ENCODE assay signal across 23 cellular contexts in genomic region chr1:22828151-22828817, GRCh38.
DNase-seq lines count a peak whose midpoint lies in the region; ATAC-seq, FAIRE-seq and TF ChIP-seq lines count a peak whose summit lies in the region.
"Had no signal": no experiment of that assay in that cellular context is flagged by ENCODE, and none has a peak within 500 bp of the region (broad histone marks: within the 10 kb centered on the region; RNA-seq: fewer than 3 reads in every experiment).

No MANE protein-coding gene starts in this region.

- TF ChIP-seq EP300 in H1 (IDR thresholded peaks at IDR 0.05; ENCODE audit: borderline replicate concordance in 1 of 2, low read depth in 2 of 2, low read length in 2 of 2), result no peak
- no peak for TF ChIP-seq EP300 in neural cell (conservative IDR thresholded peaks at IDR 0.05; ENCODE audit: poor library complexity, severe bottlenecking)

- H3K9me2 ChIP-seq in Karpas-422 (replicated peaks; ENCODE audit: insufficient read depth, low read length) (no peaks in the 10 kb centered on the region), neural cell (ENCODE audit: insufficient read depth, low read length) (no peaks in the 10 kb centered on the region)

- no peak overlapping the region for H2BK120ac ChIP-seq in H1 (replicated peaks; ENCODE audit: low read depth, low read length)

- H3K36me3 Mint-ChIP-seq in stimulated activated memory B cell treated with anti-CD40 and anti-IgM and Interleukin-4, amounts not matched to agents 10 μg/mL and 1 μg/mL and 100 μg/mL, for 72 hours, result no peaks in the 10 kb centered on the region
- H3K36me3 Mint-ChIP-seq: activated naive CD8-positive, alpha-beta T cell; stimulated activated naive B cell treated with anti-CD40 and anti-IgM and Interleukin-4, amounts not matched to agents 10 μg/mL and 1 μg/mL and 100 μg/mL, for 72 hours had no signal

- intact Hi-C loops in left lung (cut with DNase I), result no loop called here

- H2AK5ac ChIP-seq in H1 (ENCODE audit: low read depth, low read length), result no peak overlapping the region

- H3K4me3 ChIP-seq in Karpas-422 (ENCODE audit: low read length) (no peak overlapping the region), H1 (ENCODE audit: extremely low read depth in 1 of 4, insufficient read depth in 2 of 4, low read depth in 3 of 4, low read length in 4 of 4) (no peak overlapping the region), neural cell (ENCODE audit: low read length) (no peak overlapping the region), left lung (no peak overlapping the region)
- H3K4me3 ChIP-seq: GM12878, lower lobe of right lung had no signal

- H4K91ac ChIP-seq in H1 (replicated peaks; ENCODE audit: insufficient read length, low read length), result peak overlapping the region; percentile 35

- no peak overlapping the region for H2BK5ac ChIP-seq in H1 (ENCODE audit: low read depth, low read length)

- TF ChIP-seq CTCF in C4-2B (conservative IDR thresholded peaks at IDR 0.05) (no peak), H1 (IDR thresholded peaks at IDR 0.05; ENCODE audit: control extremely low read depth in 1 of 3, insufficient read depth in 1 of 3, low read depth in 1 of 3, low read length in 3 of 3) (no peak), neural cell (IDR thresholded peaks at IDR 0.05; ENCODE audit: poor library complexity, severe bottlenecking) (no peak), left lung (IDR thresholded peaks at IDR 0.05) (no peak)

- no peaks in the 10 kb centered on the region for H3K23me2 ChIP-seq in H1 (ENCODE audit: low read depth, low read length)

- no peak overlapping the region; the same call in 1 of the 2 replicates for H2BK20ac ChIP-seq in H1 (ENCODE audit: low read length)

- H2BK12ac ChIP-seq in H1 (ENCODE audit: low read depth, low read length), result no peak overlapping the region

- H3K36me3 ChIP-seq in Karpas-422 (ENCODE audit: insufficient read depth, low read length) (no peaks in the 10 kb centered on the region), H1 (ENCODE audit: control insufficient read depth in 2 of 4, insufficient read depth in 4 of 4, low read length in 3 of 4) (no peaks in the 10 kb centered on the region), neural cell (ENCODE audit: insufficient read depth, low read length) (no peaks in the 10 kb centered on the region), left lung (no peaks in the 10 kb centered on the region)
- H3K36me3 ChIP-seq: lower lobe of right lung, neutrophil had no signal

- POLR2A ChIA-PET in H1 (lab: Charles Lee; ENCODE audit: partially characterized antibody), result no interaction called here

- H3K4me3 Mint-ChIP-seq in stimulated activated memory B cell treated with anti-CD40 and anti-IgM and Interleukin-4, amounts not matched to agents 10 μg/mL and 1 μg/mL and 100 μg/mL, for 72 hours, result no peak overlapping the region
- H3K4me3 Mint-ChIP-seq: activated naive CD8-positive, alpha-beta T cell; stimulated activated naive B cell treated with anti-CD40 and anti-IgM and Interleukin-4, amounts not matched to agents 10 μg/mL and 1 μg/mL and 100 μg/mL, for 72 hours had no signal

- no peak overlapping the region for H3K56ac ChIP-seq in H1 (replicated peaks; ENCODE audit: insufficient read length, low read depth, low read length)

- H4K20me1 ChIP-seq in Karpas-422 (ENCODE audit: insufficient read depth, low read depth, low read length), result no peaks in the 10 kb centered on the region
- peaks cover 0 to 2% of the 10 kb centered on the region in 2 experiments for H4K20me1 ChIP-seq in H1 (replicated peaks in 1 of 2; ENCODE audit: control insufficient read depth in 1 of 2, insufficient read depth in 2 of 2, low read length in 2 of 2)
- H4K20me1 ChIP-seq in neural cell (ENCODE audit: insufficient read depth), result no peaks in the 10 kb centered on the region

- H3K9me3 Mint-ChIP-seq in stimulated activated memory B cell treated with anti-CD40 and anti-IgM and Interleukin-4, amounts not matched to agents 10 μg/mL and 1 μg/mL and 100 μg/mL, for 72 hours, result no peaks in the 10 kb centered on the region
- H3K9me3 Mint-ChIP-seq: stimulated activated naive B cell treated with anti-CD40 and anti-IgM and Interleukin-4, amounts not matched to agents 10 μg/mL and 1 μg/mL and 100 μg/mL, for 72 hours had no signal

- no peak overlapping the region for H3K18ac ChIP-seq in H1 (ENCODE audit: extremely low read depth, low read length)

- H3K27ac Mint-ChIP-seq in stimulated activated memory B cell treated with anti-CD40 and anti-IgM and Interleukin-4, amounts not matched to agents 10 μg/mL and 1 μg/mL and 100 μg/mL, for 72 hours, result no peak overlapping the region
- H3K27ac Mint-ChIP-seq: activated naive CD8-positive, alpha-beta T cell; stimulated activated naive B cell treated with anti-CD40 and anti-IgM and Interleukin-4, amounts not matched to agents 10 μg/mL and 1 μg/mL and 100 μg/mL, for 72 hours had no signal

- H3K9me3 ChIP-seq in Karpas-422 (ENCODE audit: low read length) (no peaks in the 10 kb centered on the region), H1 (ENCODE audit: insufficient read depth in 2 of 2, low read depth in 1 of 2, low read length in 1 of 2) (no peaks in the 10 kb centered on the region), neural cell (ENCODE audit: low read length) (no peaks in the 10 kb centered on the region), left lung (no peaks in the 10 kb centered on the region)
- H3K9me3 ChIP-seq: lower lobe of right lung, neutrophil had no signal

- no peak for TF ChIP-seq POLR2A in H1 (IDR thresholded peaks at IDR 0.05; ENCODE audit: control extremely low read depth in 1 of 2, low read depth in 2 of 2, low read length in 2 of 2)

- H3K14ac ChIP-seq in H1 (ENCODE audit: insufficient read length), result no peak overlapping the region

- H4K8ac ChIP-seq in H1 (ENCODE audit: extremely low read depth, insufficient read depth, low read length), result no peak overlapping the region

- CTCF ChIA-PET in H1 (lab: Charles Lee; ENCODE audit: partially characterized antibody), result interaction anchor here (0.8 to 1.6 kb wide), 4 partner anchors 21 to 57 kb away, joined by 3 to 11 read pairs (median 3); no protein-coding TSS in a partner anchor

- H3K27me3 ChIP-seq in Karpas-422 (ENCODE audit: low read length) (no peaks in the 10 kb centered on the region), H1 (replicated peaks in 1 of 4; ENCODE audit: control insufficient read depth in 3 of 4, extremely low read depth in 1 of 4, insufficient read depth in 3 of 4, low read length in 3 of 4) (no peaks in the 10 kb centered on the region), neural cell (ENCODE audit: insufficient read depth, low read depth, low read length) (no peaks in the 10 kb centered on the region), left lung (peaks cover 0 to 7% of the 10 kb centered on the region in 2 donors)
- H3K27me3 ChIP-seq: foreskin keratinocyte, neutrophil had no signal

- WGBS in H1 (ENCODE audit: extremely low coverage in 1 of 2, insufficient coverage in 1 of 2, insufficient read length in 1 of 2, insufficient replicate concordance in 2 of 2, low coverage in 1 of 2, low lambda C conversion rate in 2 of 2, missing lambda C conversion rate in 1 of 2), 2 experiments, result 84% methylated on average over 9 of the region's 11 CpGs; no CpG with 5 or more reads in 1 of the 2 experiments

- peaks cover 25% of the 10 kb centered on the region for H3K27me3 Mint-ChIP-seq in stimulated activated memory B cell treated with anti-CD40 and anti-IgM and Interleukin-4, amounts not matched to agents 10 μg/mL and 1 μg/mL and 100 μg/mL, for 72 hours

- peak overlapping the region; percentile 94 for H3K27ac ChIP-seq in C4-2B
- no peak overlapping the region for H3K27ac ChIP-seq in Karpas-422 (ENCODE audit: low read length)
- H3K27ac ChIP-seq in H1 (ENCODE audit: low read depth, low read length), result no peak overlapping the region
- peak overlapping the region; percentile 29 for H3K27ac ChIP-seq in neural cell (ENCODE audit: low read length)
- no peak overlapping the region for H3K27ac ChIP-seq in left lung
- H3K27ac ChIP-seq: foreskin keratinocyte, lower lobe of right lung, neutrophil had no signal

- no peaks in the 10 kb centered on the region for H3K4me1 Mint-ChIP-seq in stimulated activated memory B cell treated with anti-CD40 and anti-IgM and Interleukin-4, amounts not matched to agents 10 μg/mL and 1 μg/mL and 100 μg/mL, for 72 hours
- H3K4me1 Mint-ChIP-seq: stimulated activated naive B cell treated with anti-CD40 and anti-IgM and Interleukin-4, amounts not matched to agents 10 μg/mL and 1 μg/mL and 100 μg/mL, for 72 hours had no signal

- no peak for DNase-seq in Karpas-422
- no peak for DNase-seq in H1 (ENCODE audit: low read depth in 1 of 2, low spot score in 2 of 2)
- no peak for DNase-seq in A172 (ENCODE audit: low spot score)
- no peak for DNase-seq in left lung
- DNase-seq: activated CD4-positive, alpha-beta T cell treated with anti-CD3 and anti-CD28 coated beads, Interleukin-2, amount 50 U/mL, for 48 hours; activated CD8-positive, alpha-beta memory T cell treated with anti-CD3 and anti-CD28 coated beads, Interleukin-2, amount 50 U/mL, for 4 hours; COR-L47; DMS79 treated with DMSO at 0.1 percent for 48 hours; effector CD4-positive, alpha-beta T cell; lower lobe of right lung; NCI-H1092; NCI-H187; NCI-H526 treated with DMSO at 0.1 percent for 48 hours; small intestine; stimulated activated naive B cell treated with anti-CD40 and anti-IgM and Interleukin-4, amounts not matched to agents 10 μg/mL and 1 μg/mL and 100 μg/mL, for 72 hours had no signal

- H3K79me2 ChIP-seq in Karpas-422 (ENCODE audit: low read length) (no peaks in the 10 kb centered on the region), H1 (ENCODE audit: control insufficient read depth in 1 of 2, insufficient read depth in 2 of 2, low read length in 2 of 2) (no peaks in the 10 kb centered on the region), neural cell (replicated peaks; ENCODE audit: insufficient read depth, low read length) (no peaks in the 10 kb centered on the region)

- H2AFZ ChIP-seq in Karpas-422 (ENCODE audit: low read length) (no peak overlapping the region), H1 (ENCODE audit: low read length) (no peak overlapping the region), neural cell (ENCODE audit: low read depth, low read length) (no peak overlapping the region)

- H3K9ac ChIP-seq in Karpas-422 (ENCODE audit: low read length) (peak overlapping the region; percentile 41; the same call in 1 of the 2 replicates), H1 (replicated peaks in 1 of 4; ENCODE audit: extremely low read depth in 1 of 4, low read depth in 3 of 4, low read length in 3 of 4) (no peak overlapping the region), neural cell (ENCODE audit: low read length) (peak overlapping the region; percentile 40)

- no peak for FAIRE-seq in H1 (lab: Jason Lieb, UNC)
- FAIRE-seq: GM12878, small intestine had no signal

- ATAC-seq in stimulated activated memory B cell treated with anti-CD40 and anti-IgM and Interleukin-4, amounts not matched to agents 10 μg/mL and 1 μg/mL and 100 μg/mL, for 72 hours, result no peak
- ATAC-seq in left lung, result no peak
- no peak for ATAC-seq in GM19395 (IDR thresholded peaks at IDR 0.05; ENCODE audit: unreplicated experiment)
- ATAC-seq: foreskin keratinocyte; GM12878; lower lobe of right lung; stimulated activated naive B cell treated with anti-CD40 and anti-IgM and Interleukin-4, amounts not matched to agents 10 μg/mL and 1 μg/mL and 100 μg/mL, for 72 hours had no signal

- no peak overlapping the region for H3K23ac ChIP-seq in H1 (ENCODE audit: insufficient read length)

- H3K4ac ChIP-seq in H1 (replicated peaks; ENCODE audit: insufficient read length, low read depth, low read length), result no peak overlapping the region

- TF ChIP-seq RAD21 in H1 (IDR thresholded peaks at IDR 0.05 in 1 of 2, conservative IDR thresholded peaks at IDR 0.05 in 1 of 2; ENCODE audit: low read depth in 2 of 2, low read length in 2 of 2), result no peak
- TF ChIP-seq RAD21 in neural cell (conservative IDR thresholded peaks at IDR 0.05), result no peak

- H3F3A ChIP-seq in neural cell (ENCODE audit: insufficient read depth, low read length, poor library complexity, severe bottlenecking), result no peaks in the 10 kb centered on the region

- H3K79me1 ChIP-seq in H1 (ENCODE audit: low read depth, low read length), result no peaks in the 10 kb centered on the region

- peaks cover 64% of the 10 kb centered on the region for H3K4me1 ChIP-seq in Karpas-422 (ENCODE audit: low read length)
- peaks cover 14 to 23% (median 15%) of the 10 kb centered on the region in 4 experiments for H3K4me1 ChIP-seq in H1 (replicated peaks in 1 of 4; ENCODE audit: control insufficient read depth in 3 of 4, insufficient read depth in 4 of 4, low read length in 3 of 4)
- peaks cover 0 to 11% of the 10 kb centered on the region in 2 donors for H3K4me1 ChIP-seq in left lung

- H3K4me2 ChIP-seq in Karpas-422 (ENCODE audit: low read depth, low read length, poor library complexity, severe bottlenecking), result no peak overlapping the region
- H3K4me2 ChIP-seq in H1 (ENCODE audit: insufficient read depth in 1 of 2, low read depth in 2 of 2, low read length in 2 of 2), result no peak overlapping the region
- H3K4me2 ChIP-seq in neural cell (ENCODE audit: low read length), result no peak overlapping the region

- no peak overlapping the region for H4K5ac ChIP-seq in H1 (ENCODE audit: insufficient read length, low read depth, low read length)

- H2BK15ac ChIP-seq in H1 (ENCODE audit: low read length), result no peak overlapping the region

Comparison
In these comparisons a context has a peak if more than half of its experiments do, and no peak if none do; other contexts are left out.
1. H3K27ac ChIP-seq: peak in C4-2B (single experiment) and neural cell (single experiment); none in Karpas-422 (single experiment), H1 (single experiment) and left lung (0 of 2).
2. H3K9ac ChIP-seq: peak in Karpas-422 (single experiment) and neural cell (single experiment); none in H1 (0 of 4).